8 cellular contexts compared by ENCODE assay signal in the genomic region with DNA sequence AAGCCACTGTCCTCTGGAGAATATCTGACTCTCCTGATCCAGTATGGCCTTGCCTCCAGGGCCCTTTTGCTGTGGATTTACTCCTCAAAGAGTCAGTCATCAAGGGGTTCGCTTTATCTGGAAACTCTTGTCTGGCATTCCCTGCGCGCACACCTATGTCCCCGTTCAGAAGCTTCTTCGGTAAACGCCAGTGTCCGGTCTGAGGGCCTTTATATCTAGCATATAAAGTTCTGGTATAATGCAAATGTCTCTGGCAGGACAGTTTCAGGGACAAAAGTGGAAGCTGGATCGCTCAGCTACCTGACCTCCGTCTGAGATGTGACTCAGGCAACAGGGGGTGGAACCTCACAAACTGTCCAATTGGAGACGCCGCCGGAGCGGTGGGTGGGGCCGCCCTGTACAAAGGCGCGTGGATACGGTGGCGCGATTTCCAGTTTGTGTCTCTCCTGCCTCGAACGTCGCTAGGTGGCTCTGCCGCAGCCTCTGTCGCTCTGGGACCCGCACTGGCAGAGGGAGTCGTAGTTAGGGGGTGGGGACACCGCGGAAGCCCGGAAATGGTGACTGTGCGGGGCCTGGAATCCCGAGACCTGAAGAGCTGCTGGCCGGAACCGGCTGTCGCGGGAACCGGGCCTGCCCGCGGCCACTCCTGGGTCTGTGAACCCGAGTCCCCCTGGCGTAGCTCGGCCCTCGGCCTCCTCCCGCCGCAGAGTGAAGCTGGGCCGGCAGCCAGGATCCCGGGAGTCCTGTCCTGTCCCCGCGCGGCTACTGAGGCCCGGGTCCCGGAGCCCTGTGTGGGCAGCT. TPM values are rescaled to one million over a fixed set of nuclear protein-coding genes. Genes with fewer than 3 reads are reported as not detected.
DNase-seq lines count a peak whose midpoint lies in the region; ATAC-seq, FAIRE-seq and TF ChIP-seq lines count a peak whose summit lies in the region.

No MANE protein-coding gene starts in this region.

- ATAC-seq in HG02678 (IDR thresholded peaks at IDR 0.05; ENCODE audit: unreplicated experiment) (peak; percentile 89), activated B cell treated with CpG ODN at 0.5 μM for 24 hours (ENCODE audit: low read depth) (peak; percentile 99), HG02840 (IDR thresholded peaks at IDR 0.05; ENCODE audit: low FRiP score, unreplicated experiment) (no peak)

- peak; percentile 10 for FAIRE-seq in small intestine (lab: Jason Lieb, UNC)

- H3K9me3 ChIP-seq in small intestine (ENCODE audit: control insufficient read depth, low read depth) = no peaks in the 10 kb centered on the region

- H3K9me3 Mint-ChIP-seq in activated B cell treated with CpG ODN at 0.5 μM for 24 hours (no peaks in the 10 kb centered on the region), immature natural killer cell (peaks cover 0 to 3% (median 0%) of the 10 kb centered on the region in 6 donors)

- H3K4me3 ChIP-seq in small intestine (ENCODE audit: low read depth in 1 of 2, low read length in 2 of 2) = peak overlapping the region; percentile 50 to 83

- H3K27ac Mint-ChIP-seq in activated B cell treated with CpG ODN at 0.5 μM for 24 hours (peak overlapping the region; percentile 82), immature natural killer cell (peak overlapping the region; percentile 81 to 92 (median 90))

- H3K36me3 Mint-ChIP-seq in activated B cell treated with CpG ODN at 0.5 μM for 24 hours (ENCODE audit: low read depth) (no peaks in the 10 kb centered on the region), immature natural killer cell (no peaks in the 10 kb centered on the region)

- H3K4me1 Mint-ChIP-seq in activated B cell treated with CpG ODN at 0.5 μM for 24 hours (peaks cover 13% of the 10 kb centered on the region), immature natural killer cell (peaks cover 15 to 20% of the 10 kb centered on the region in 2 donors)

- CTCF ChIA-PET in activated B cell treated with CpG ODN at 0.5 μM for 24 hours (lab: Charles Lee) = interaction anchor here (0.7 to 1.6 kb wide), 5 partner anchors 11 to 697 kb away, joined by 3 to 5 read pairs (median 3); a partner anchor contains a TSS

- H3K27me3 ChIP-seq in small intestine (ENCODE audit: control insufficient read depth in 2 of 2, insufficient read depth in 2 of 2, low read length in 2 of 2) = no peaks in the 10 kb centered on the region

- intact Hi-C loops in activated B cell treated with CpG ODN at 0.5 μM for 24 hours (cut with micrococcal nuclease) = loop anchor here (1.0 to 5.0 kb wide), 5 partner anchors 11 to 172 kb away; a partner anchor contains a TSS

- H3K4me1 ChIP-seq in small intestine (ENCODE audit: control insufficient read depth in 2 of 2, insufficient read depth in 1 of 2, low read depth in 1 of 2, low read length in 1 of 2) = peaks cover 0 to 9% of the 10 kb centered on the region in 2 donors

- DNase-seq in GDM1 (lab: John Stamatoyannopoulos, UW) (peak; percentile 52), NCI-H2081 treated with DMSO at 0.1 percent for 48 hours (lab: John Stamatoyannopoulos, UW) (peak; percentile 73), activated B cell treated with CpG ODN at 0.5 μM for 24 hours (peak; percentile 82), caudate nucleus (lab: John Stamatoyannopoulos, UW) (peak; percentile 52 to 98 (median 92)), immature natural killer cell (peak; percentile 86 to 90 (median 89)), small intestine (peak; percentile 98)

- H3K4me3 Mint-ChIP-seq in activated B cell treated with CpG ODN at 0.5 μM for 24 hours (peak overlapping the region; percentile 90), immature natural killer cell (peak overlapping the region; percentile 83 to 96 (median 95))

- no peaks in the 10 kb centered on the region for H3K36me3 ChIP-seq in small intestine (ENCODE audit: control insufficient read depth in 2 of 2, insufficient read depth in 2 of 2, low read length in 2 of 2)

- H3K27ac ChIP-seq in caudate nucleus (ENCODE audit: low read depth, low read length) = peak overlapping the region; percentile 85
- H3K27ac ChIP-seq in small intestine (ENCODE audit: low read depth in 1 of 2, low read length in 1 of 2) = peak overlapping the region; percentile 74 to 87

- TF ChIP-seq CTCF in activated B cell treated with CpG ODN at 0.5 μM for 24 hours (IDR thresholded peaks at IDR 0.05) = no peak

- POLR2A ChIA-PET in activated B cell treated with CpG ODN at 0.5 μM for 24 hours (lab: Charles Lee) = interaction anchor here (0.5 to 3.0 kb wide), 18 partner anchors 8 to 1166 kb away, joined by 3 to 37 read pairs (median 4); a partner anchor contains a TSS

- 1 to 3% (median 1%) methylated on average over 48 to 51 of the region's 51 CpGs for WGBS in small intestine, 3 donors

- H3K27me3 Mint-ChIP-seq in activated B cell treated with CpG ODN at 0.5 μM for 24 hours = no peaks in the 10 kb centered on the region
- peaks cover 0 to 13% (median 2%) of the 10 kb centered on the region in 3 donors for H3K27me3 Mint-ChIP-seq in immature natural killer cell (ENCODE audit: low read depth in 3 of 3)

RNA-seq across cellular contexts. Expression of a gene that starts 10.6 kb away (rescaled TPM):
- total RNA-seq in activated B cell treated with CpG ODN at 0.5 μM for 24 hours = 4.8 and 6.4 TPM in 2 replicates
- polyA plus RNA-seq in immature natural killer cell (1 to 10 TPM; 1.1 to 2.6 (median 2.3) TPM), small intestine (under 1 TPM in 1 of 3 donors, not detected in 2; 0.76 TPM)

RNA-seq across cellular contexts. Expression of a gene that starts 54.4 kb away (rescaled TPM):
- total RNA-seq in activated B cell treated with CpG ODN at 0.5 μM for 24 hours = 3.5 and 3.6 TPM in 2 replicates
- polyA plus RNA-seq in immature natural killer cell (1 to 10 TPM in 2 of 3 donors, not detected in 1; 1.9 to 3.0 TPM), small intestine (1 to 10 TPM; 1.6 to 2.5 (median 2.2) TPM)

RNA-seq across cellular contexts. Expression of a gene that starts 56.1 kb away (rescaled TPM):
- 23.0 and 26.6 TPM in 2 replicates for total RNA-seq in activated B cell treated with CpG ODN at 0.5 μM for 24 hours
- 10 to 100 TPM; 14.0 to 22.6 (median 16.2) TPM for polyA plus RNA-seq in immature natural killer cell
- 10 to 100 TPM in 1 of 3 donors, 1 to 10 TPM in 2; 6.5 to 13.6 (median 8.9) TPM for polyA plus RNA-seq in small intestine
